Comparison of ENCODE assay signal across 14 cellular contexts in the genomic region with DNA sequence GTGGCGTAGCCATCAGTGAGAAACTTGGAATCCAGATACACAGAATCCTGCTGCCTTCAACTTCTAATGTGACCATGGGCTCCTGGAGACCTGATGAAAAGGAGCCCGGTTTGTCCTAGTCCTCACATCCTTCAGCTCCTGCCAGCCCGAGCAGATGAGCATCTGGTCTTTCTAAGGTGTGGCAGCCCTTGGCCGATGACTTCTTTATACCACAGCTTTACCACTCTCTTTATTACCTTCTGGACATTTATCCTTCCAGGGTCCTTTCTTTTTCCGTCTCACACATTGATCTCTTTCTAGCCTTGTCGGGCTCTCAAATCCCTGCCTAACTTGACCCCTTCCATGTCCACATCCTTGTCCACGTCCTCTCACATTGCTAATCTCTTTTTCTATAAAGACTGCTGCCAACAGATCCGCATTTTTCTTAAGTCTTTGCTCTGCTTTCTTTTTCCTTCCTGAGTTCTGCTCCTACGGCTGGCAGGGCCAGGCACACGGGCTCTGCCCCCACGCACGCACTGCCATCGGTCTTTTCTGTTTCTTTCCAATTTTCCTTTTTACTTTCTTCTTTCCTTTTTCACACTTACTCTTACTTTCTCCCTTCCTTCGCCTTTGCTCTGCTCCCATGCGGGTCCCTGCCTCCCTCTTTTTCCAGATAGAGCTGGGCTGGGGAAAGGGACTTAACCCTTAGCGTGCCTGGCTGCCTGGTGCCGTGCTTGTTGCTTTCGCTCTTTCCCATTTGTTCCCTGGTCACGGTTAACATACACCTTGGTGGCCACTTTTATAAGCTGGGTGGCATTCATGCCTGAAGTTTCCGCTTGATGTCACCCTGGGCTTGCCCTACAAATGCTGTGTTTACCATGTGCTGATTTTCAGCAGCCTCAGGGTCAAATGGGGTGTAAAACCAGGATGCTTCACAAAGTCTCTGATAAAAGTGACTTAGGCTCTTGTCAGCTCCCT. TPM values are rescaled to one million over a fixed set of nuclear protein-coding genes. Genes with fewer than 3 reads are reported as not detected.
DNase-seq lines count a peak whose midpoint lies in the region; ATAC-seq and TF ChIP-seq lines count a peak whose summit lies in the region.
"Had no signal": no experiment of that assay in that cellular context is flagged by ENCODE, and none has a peak within 500 bp of the region (broad histone marks: within the 10 kb centered on the region; RNA-seq: fewer than 3 reads in every experiment).

No MANE protein-coding gene starts in this region.

- H3K9me3 ChIP-seq in Panc1 (ENCODE audit: control insufficient read depth, insufficient read depth, low read depth, low read length) (no peaks in the 10 kb centered on the region), osteoblast (ENCODE audit: low read depth, low read length) (no peaks in the 10 kb centered on the region)

- in situ Hi-C loops in Panc1 (cut with HindIII; ENCODE audit: low pct_unique_long_range_greater_than_20kb, low sequenced_read_pairs) = no loop called here

- H3K4me3 ChIP-seq in AG10803 (ENCODE audit: low read length) (peak overlapping the region; percentile 29), Panc1 (ENCODE audit: low read depth in 2 of 2, low read length in 2 of 2) (peak overlapping the region in 1 of 2 experiments; percentile 36; a peak in 2 of 4 replicates), fibroblast of pulmonary artery (replicated peaks; ENCODE audit: low read depth, low read length) (peak overlapping the region; percentile 28), osteoblast (ENCODE audit: insufficient read depth, low read length) (peak overlapping the region; percentile 66)

- peak overlapping the region; percentile 64 for H2AFZ ChIP-seq in osteoblast (ENCODE audit: low read length)

- H3K36me3 ChIP-seq in Panc1 (ENCODE audit: control insufficient read depth, insufficient read depth, low read length) = no peaks in the 10 kb centered on the region
- no peaks in the 10 kb centered on the region for H3K36me3 ChIP-seq in osteoblast (ENCODE audit: insufficient read depth, low read length)

- no peaks in the 10 kb centered on the region for H4K20me1 ChIP-seq in osteoblast (ENCODE audit: insufficient read depth, low read length)

- no peak for TF ChIP-seq CTCF in AG10803 (conservative IDR thresholded peaks at IDR 0.05; ENCODE audit: low read length)
- peak; percentile 29 for TF ChIP-seq CTCF in Panc1 (IDR thresholded peaks at IDR 0.05)
- TF ChIP-seq CTCF in fibroblast of pulmonary artery (IDR thresholded peaks at IDR 0.05; ENCODE audit: low read length, missing control alignments) = no peak
- no peak for TF ChIP-seq CTCF in osteoblast (IDR thresholded peaks at IDR 0.05; ENCODE audit: extremely low read depth, low read depth, low read length)

- POLR2A ChIA-PET in Panc1 (lab: Charles Lee) = no interaction called here

- BruUV-seq in Panc1 (replicated peaks; lab: Mats Ljungman, UMichigan) = no TSS peak

- H3K79me2 ChIP-seq in osteoblast (ENCODE audit: insufficient read depth, low read length) = no peaks in the 10 kb centered on the region

- H3K27me3 ChIP-seq in Panc1 (ENCODE audit: control insufficient read depth, insufficient read depth, low read length) (peaks cover 3% of the 10 kb centered on the region; the same call in 1 of the 2 replicates), osteoblast (ENCODE audit: insufficient read depth, low read length) (peaks cover 24% of the 10 kb centered on the region)

- peak overlapping the region; percentile 76 for H3K4me2 ChIP-seq in osteoblast (ENCODE audit: insufficient read depth, low read length)

- H3K27ac ChIP-seq in Panc1 (ENCODE audit: low read length) (no peak overlapping the region), osteoblast (ENCODE audit: low read depth, low read length) (no peak overlapping the region)

- H3K4me1 ChIP-seq in Panc1 (ENCODE audit: control insufficient read depth, insufficient read depth, low read length) = peaks cover 3% of the 10 kb centered on the region; the same call in 1 of the 2 replicates
- peaks cover 6% of the 10 kb centered on the region for H3K4me1 ChIP-seq in osteoblast (ENCODE audit: insufficient read depth, low read length)

- intact Hi-C loops in Panc1 (cut with micrococcal nuclease; ENCODE audit: unreplicated experiment) = no loop called here

- peak; percentile 54; the same call in 1 of the 2 replicates for ATAC-seq in Panc1
- ATAC-seq: stimulated activated memory B cell treated with anti-CD40 and anti-IgM and Interleukin-4, amounts not matched to agents 10 μg/mL and 1 μg/mL and 100 μg/mL, for 72 hours had no signal

- DNase-seq in AG10803 (ENCODE audit: low read depth) (no peak), Panc1 (ENCODE audit: low read depth, low spot score) (no peak), fibroblast of pulmonary artery (ENCODE audit: low read depth) (no peak), osteoblast (ENCODE audit: insufficient read length, low spot score, missing footprints) (peak; percentile 75), Ammon's horn (ENCODE audit: low spot score) (no peak), NCI-H510A (lab: John Stamatoyannopoulos, UW) (no peak), NCI-H510A treated with DMSO at 0.1 percent for 48 hours (lab: John Stamatoyannopoulos, UW) (no peak), RKO (ENCODE audit: low spot score) (no peak)
- DNase-seq: activated CD4-positive, alpha-beta T cell treated with anti-CD3 and anti-CD28 coated beads for 4 hours; Kasumi-1; NCI-H446; SHP77 treated with DMSO at 0.1 percent for 48 hours had no signal

- CTCF ChIA-PET in Panc1 (lab: Charles Lee) = no interaction called here

RNA-seq across cellular contexts. Expression of a gene that starts 9.4 kb away (rescaled TPM):
- total RNA-seq in Panc1 (2021; ENCODE audit: unreplicated experiment) = 3.5 TPM
- 3.5 TPM for polyA plus RNA-seq in Panc1 (2012; ENCODE audit: insufficient read length)
- total RNA-seq in osteoblast = 6.5 and 7.4 TPM in 2 replicates
- total RNA-seq: B cell had no signal
